Comparison of ENCODE assay signal across 27 cellular contexts in the genomic region with DNA sequence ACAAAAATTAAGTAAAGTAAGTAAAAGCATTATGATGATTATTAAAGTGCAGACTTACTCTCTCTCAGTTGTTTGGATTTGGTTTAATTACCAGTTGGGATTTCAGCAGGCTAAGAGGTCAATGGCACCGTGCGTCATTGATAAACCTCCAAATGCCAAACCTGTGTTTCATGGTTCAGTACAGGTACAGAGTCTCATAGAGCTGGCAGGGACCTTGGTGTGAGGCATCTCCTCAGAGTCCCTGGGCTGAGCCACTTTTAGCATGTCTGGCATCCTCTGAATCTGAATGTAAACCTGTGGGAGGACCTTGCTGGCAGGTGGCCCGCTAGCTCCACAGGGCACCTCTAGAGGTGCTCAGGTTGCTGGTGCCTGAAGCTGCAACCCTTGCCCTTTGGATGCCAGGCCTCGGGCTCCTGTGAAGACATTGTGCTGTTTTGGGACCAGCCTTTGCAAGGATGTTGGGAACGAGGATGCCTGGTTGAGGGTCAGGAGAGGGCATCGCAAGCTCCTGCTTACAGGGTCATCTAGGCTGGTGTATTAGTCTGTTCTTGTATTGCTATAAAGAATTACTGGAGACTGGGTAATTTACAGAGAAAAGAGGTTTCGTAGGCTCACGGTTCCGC. TPM values are rescaled to one million over a fixed set of nuclear protein-coding genes. Genes with fewer than 3 reads are reported as not detected.
"Had no signal": no experiment of that assay in that cellular context is flagged by ENCODE, and none has a peak within 500 bp of the region (broad histone marks: within the 10 kb centered on the region; RNA-seq: fewer than 3 reads in every experiment).

No MANE protein-coding gene starts in this region.

- H3K36me3 ChIP-seq: pancreas, right lobe of liver, sigmoid colon, suprapubic skin, tibial artery, transverse colon, upper lobe of right lung, uterus had no signal

- H3K27ac ChIP-seq: pancreas, psoas muscle, sigmoid colon, suprapubic skin, testis, tibial artery, transverse colon, upper lobe of right lung, uterus had no signal

- H3K4me3 ChIP-seq: pancreas, psoas muscle, right lobe of liver, sigmoid colon, suprapubic skin, testis, tibial artery, transverse colon, upper lobe of right lung, uterus had no signal

- DNase-seq: naive B cell; naive thymus-derived CD8-positive, alpha-beta T cell; nephron progenitor cell; occipital lobe; pancreas; posterior cingulate gyrus; psoas muscle; sigmoid colon; small intestine; stimulated activated CD4-positive, alpha-beta T cell treated with anti-CD3 and anti-CD28 coated beads, Interleukin-12 subunit alpha, Interleukin-12 subunit beta, amount 100 ng/mL, for 4 hours; stimulated activated CD4-positive, alpha-beta T cell treated with anti-CD3 and anti-CD28 coated beads, Interleukin-1b, Interleukin-23, amount 100 ng/mL, for 48 hours; stimulated activated CD4-positive, alpha-beta T cell treated with anti-CD3 and anti-CD28 coated beads, Interleukin-4, amount 100 ng/mL, for 1 hour; stimulated activated CD4-positive, alpha-beta T cell treated with anti-CD3 and anti-CD28 coated beads, Interleukin-4, amount 100 ng/mL, for 4 hours; stimulated activated CD8-positive, alpha-beta memory T cell treated with anti-CD3 and anti-CD28 coated beads, Interleukin-4, amount 100 ng/mL, for 48 hours; stimulated activated naive CD4-positive, alpha-beta T cell; stimulated activated naive CD8-positive, alpha-beta T cell treated with anti-CD3 and anti-CD28 coated beads, Interleukin-15, amount 100 ng/mL, for 72 hours; stimulated activated naive CD8-positive, alpha-beta T cell treated with anti-CD3 and anti-CD28 coated beads, Interleukin-15, Interleukin-2, amounts not matched to agents 100 U/mL and 50 U/mL, for 24 hours; substantia nigra; testis; tibial artery; transverse colon; upper lobe of right lung; uterus had no signal

- H3K27me3 ChIP-seq: pancreas, right lobe of liver, sigmoid colon, suprapubic skin, testis, transverse colon, upper lobe of right lung, uterus had no signal

- ATAC-seq: naive thymus-derived CD8-positive, alpha-beta T cell; natural killer cell treated with Interleukin-12 subunit alpha and Interleukin-12 subunit beta and Interleukin-15 and Interleukin-18, amount 100 ng/mL, for 72 hours; pancreas; psoas muscle; stimulated activated memory B cell treated with anti-CD40 and anti-IgM and Interleukin-4, amounts not matched to agents 10 μg/mL and 1 μg/mL and 100 μg/mL, for 72 hours; stimulated activated naive CD8-positive, alpha-beta T cell treated with anti-CD3 and anti-CD28 coated beads, Interleukin-15, amount 100 ng/mL, for 72 hours; stimulated activated naive CD8-positive, alpha-beta T cell treated with anti-CD3 and anti-CD28 coated beads, Interleukin-15, Interleukin-2, amounts not matched to agents 100 U/mL and 50 U/mL, for 24 hours had no signal

- H3K4me1 ChIP-seq: pancreas, psoas muscle, right lobe of liver, sigmoid colon, suprapubic skin, testis, tibial artery, transverse colon, upper lobe of right lung, uterus had no signal

- H3K9me3 ChIP-seq: pancreas, psoas muscle, right lobe of liver, sigmoid colon, suprapubic skin, testis, tibial artery, transverse colon, upper lobe of right lung, uterus had no signal

RNA-seq across cellular contexts. Expression of a gene that starts 14.7 kb away (rescaled TPM):
- total RNA-seq: naive thymus-derived CD8-positive, alpha-beta T cell had no signal
- polyA plus RNA-seq: naive thymus-derived CD8-positive, alpha-beta T cell had no signal
